In genomic region chr5:172588380-172588779, GRCh38 we compare ENCODE assay signal across 20 cellular contexts. TPM values are rescaled to one million over a fixed set of nuclear protein-coding genes. Genes with fewer than 3 reads are reported as not detected.
"Had no signal": no experiment of that assay in that cellular context is flagged by ENCODE, and none has a peak within 500 bp of the region (broad histone marks: within the 10 kb centered on the region; RNA-seq: fewer than 3 reads in every experiment).

No MANE protein-coding gene starts in this region.

- DNase-seq: Kasumi-1, MM.1S, NCI-H1092 treated with DMSO at 0.1 percent for 48 hours, NCI-H1436, NCI-H187, NCI-H2081, NCI-H2107, NCI-H2227 treated with DMSO at 0.1 percent for 48 hours, NCI-H526 treated with DMSO at 0.1 percent for 48 hours, NCI-H748 treated with DMSO at 0.1 percent for 48 hours, PC-3, SHP77 treated with DMSO at 0.1 percent for 48 hours, SJCRH30 had no signal

- H3K27ac ChIP-seq: HL-60, KMS-11, RWPE1, SJCRH30 had no signal

- H3K36me3 Mint-ChIP-seq: IgD-negative memory B cell had no signal

- H3K27ac Mint-ChIP-seq: IgD-negative memory B cell had no signal

- H3K4me2 ChIP-seq: KMS-11 had no signal

- H3K9ac ChIP-seq: KMS-11 had no signal

- H3K27me3 ChIP-seq: SJCRH30 had no signal

- ATAC-seq: K562, Panc1, PC-3, SK-N-SH treated with all-trans-retinoic acid at 6 μM for 48 hours had no signal

- H3K4me3 ChIP-seq: K562, SJCRH30 had no signal

- H3K4me1 Mint-ChIP-seq: IgD-negative memory B cell had no signal

- H3K4me3 Mint-ChIP-seq: IgD-negative memory B cell had no signal

- H3K9me3 ChIP-seq: SJCRH30 had no signal

- H3K36me3 ChIP-seq: SJCRH30 had no signal

RNA-seq across cellular contexts. Expression of gene NEURL1B, which starts 52.7 kb away (rescaled TPM):
- polyA plus RNA-seq: IgD-negative memory B cell, K562 had no signal
